In genomic region chr10:35661236-35661635, GRCh38 we compare ENCODE assay signal across 23 cellular contexts. TPM values are rescaled to one million over a fixed set of nuclear protein-coding genes. Genes with fewer than 3 reads are reported as not detected.
"Had no signal": no experiment of that assay in that cellular context is flagged by ENCODE, and none has a peak within 500 bp of the region (broad histone marks: within the 10 kb centered on the region; RNA-seq: fewer than 3 reads in every experiment).

No MANE protein-coding gene starts in this region.

- H3K27ac ChIP-seq: ascending aorta, body of pancreas, SJSA1 had no signal

- H3K4me1 ChIP-seq: ascending aorta, body of pancreas, SJSA1 had no signal

- H3K36me3 ChIP-seq: ascending aorta, SJSA1 had no signal

- H3K4me3 ChIP-seq: ascending aorta, body of pancreas, SJSA1 had no signal

- DNase-seq: activated CD4-positive, alpha-beta T cell treated with anti-CD3 and anti-CD28 coated beads for 4 hours; activated CD8-positive, alpha-beta memory T cell treated with anti-CD3 and anti-CD28 coated beads, Interleukin-2, amount 50 U/mL, for 4 hours; activated CD8-positive, alpha-beta T cell treated with anti-CD3 and anti-CD28 coated beads for 36 hours; activated naive CD4-positive, alpha-beta T cell treated with anti-CD3 and anti-CD28 coated beads, Interleukin-2, amount 50 U/mL, for 16 hours; activated naive CD8-positive, alpha-beta T cell treated with anti-CD3 and anti-CD28 coated beads, Interleukin-2, amount 10 ng/mL, durations not matched to agents 7 days and 5 days; amniotic stem cell; body of pancreas; central memory CD4-positive, alpha-beta T cell; Karpas-422; NCI-H1105 treated with DMSO at 0.1 percent for 48 hours; NCI-H1436 treated with DMSO at 0.1 percent for 48 hours; NCI-H187 treated with DMSO at 0.1 percent for 48 hours; NCI-H2081 treated with DMSO at 0.1 percent for 48 hours; NCI-H446; NCI-H524; SHP77; SW 1271 had no signal

- H3K9me3 ChIP-seq: ascending aorta, body of pancreas, SJSA1 had no signal

- H3K27me3 ChIP-seq: ascending aorta, body of pancreas had no signal

- ATAC-seq: activated CD4-positive, CD25-positive, alpha-beta regulatory T cell treated with anti-CD3 and anti-CD28 coated beads, Interleukin-2, amount 50 U/mL, for 24 hours; activated CD8-positive, alpha-beta T cell treated with anti-CD3 and anti-CD28 coated beads for 36 hours; body of pancreas; SK-N-SH treated with all-trans-retinoic acid at 6 μM for 48 hours had no signal

RNA-seq across cellular contexts. Expression of gene GJD4, which starts 56.1 kb away (rescaled TPM):
- total RNA-seq: activated CD8-positive, alpha-beta T cell treated with anti-CD3 and anti-CD28 coated beads for 36 hours; activated naive CD8-positive, alpha-beta T cell treated with anti-CD3 and anti-CD28 coated beads, Interleukin-2, amount 10 ng/mL, durations not matched to agents 7 days and 5 days; ascending aorta; body of pancreas; bronchial epithelial cell; T-helper 1 cell treated with Interleukin-12 subunit alpha and Interleukin-12 subunit beta and Interleukin-4 antibody, amounts not matched to agents 30 ng/mL and 1 ng/mL, for 36 hours had no signal
